1 cellular context compared by ENCODE assay signal in genomic region chr5:40474250-40474649, GRCh38.
TF ChIP-seq lines count a peak whose summit lies in the region.

No MANE protein-coding gene starts in this region.

TF ChIP-seq in H1, 55 proteins besides CTCF, POLR2A, EP300 and RAD21:
- TF ChIP-seq CHD2 (IDR thresholded peaks at IDR 0.05; ENCODE audit: low read length) (no peak), RFX5 (IDR thresholded peaks at IDR 0.05; ENCODE audit: borderline replicate concordance, low read depth, low read length) (no peak), BRCA1 (IDR thresholded peaks at IDR 0.05; ENCODE audit: low read depth, low read length) (no peak), EZH2 (IDR thresholded peaks at IDR 0.05; ENCODE audit: low read depth, low read length, severe bottlenecking) (no peak), NANOG (IDR thresholded peaks at IDR 0.05; ENCODE audit: insufficient read depth, low read depth, low read length, poor library complexity, severe bottlenecking) (no peak), SIN3A (conservative IDR thresholded peaks at IDR 0.05 in 1 of 2, IDR thresholded peaks at IDR 0.05 in 1 of 2; ENCODE audit: low read depth in 1 of 2, low read length in 2 of 2) (no peak), TCF12 (IDR thresholded peaks at IDR 0.05; ENCODE audit: low read depth, low read length) (no peak), RNF2 (IDR thresholded peaks at IDR 0.05; ENCODE audit: borderline replicate concordance, low read depth, low read length, missing control alignments, poor library complexity, severe bottlenecking) (no peak)
TF ChIP-seq in H1: peak in this region for 0.
